In genomic region chr6:54132587-54132986, GRCh38 we compare ENCODE assay signal across 23 cellular contexts. TPM values are rescaled to one million over a fixed set of nuclear protein-coding genes. Genes with fewer than 3 reads are reported as not detected.
DNase-seq lines count a peak whose midpoint lies in the region; ATAC-seq, FAIRE-seq and TF ChIP-seq lines count a peak whose summit lies in the region.
"Had no signal": no experiment of that assay in that cellular context is flagged by ENCODE, and none has a peak within 500 bp of the region (broad histone marks: within the 10 kb centered on the region; RNA-seq: fewer than 3 reads in every experiment).

No MANE protein-coding gene starts in this region.

- POLR2A ChIA-PET in activated CD4-positive, alpha-beta memory T cell treated with anti-CD3 and anti-CD28 coated beads for 36 hours (lab: Charles Lee): no interaction called here

- DNase-seq in left ventricle myocardium inferior: no peak
- DNase-seq in Right ventricle myocardium superior: no peak
- no peak for DNase-seq in bronchial epithelial cell (ENCODE audit: low read depth)
- no peak for DNase-seq in activated CD4-positive, alpha-beta memory T cell treated with anti-CD3 and anti-CD28 coated beads for 36 hours
- no peak for DNase-seq in kidney
- no peak for DNase-seq in esophagus muscularis mucosa (ENCODE audit: extremely low spot score)
- DNase-seq: AML-193; Caco-2; CD4-positive, alpha-beta T cell; H7; HFFc6 had no signal

- H3K27me3 ChIP-seq in left ventricle myocardium inferior (ENCODE audit: low read depth) (no peaks in the 10 kb centered on the region), bronchial epithelial cell (ENCODE audit: control insufficient read depth, insufficient read depth, low read length) (no peaks in the 10 kb centered on the region), esophagus muscularis mucosa (no peaks in the 10 kb centered on the region)

- no peaks in the 10 kb centered on the region for H3K36me3 Mint-ChIP-seq in activated CD4-positive, alpha-beta memory T cell treated with anti-CD3 and anti-CD28 coated beads for 36 hours

- H3K9me3 Mint-ChIP-seq in activated CD4-positive, alpha-beta memory T cell treated with anti-CD3 and anti-CD28 coated beads for 36 hours: no peaks in the 10 kb centered on the region
- H3K9me3 Mint-ChIP-seq: CD4-positive, alpha-beta T cell; GM23338; HFFc6 had no signal

- H3K4me3 Mint-ChIP-seq in activated CD4-positive, alpha-beta memory T cell treated with anti-CD3 and anti-CD28 coated beads for 36 hours: no peak overlapping the region
- H3K4me3 Mint-ChIP-seq: CD4-positive, alpha-beta T cell; GM23338; HFFc6 had no signal

- H3K9me3 ChIP-seq in left ventricle myocardium inferior (replicated peaks): no peaks in the 10 kb centered on the region
- H3K9me3 ChIP-seq in kidney (ENCODE audit: control insufficient read depth in 1 of 2, low read length in 2 of 2): no peaks in the 10 kb centered on the region
- no peaks in the 10 kb centered on the region for H3K9me3 ChIP-seq in esophagus muscularis mucosa
- H3K9me3 ChIP-seq: A549, Caco-2 had no signal

- H3K4me1 ChIP-seq in left ventricle myocardium inferior (peaks cover 91% of the 10 kb centered on the region), kidney (ENCODE audit: control insufficient read depth in 1 of 2, insufficient read depth in 1 of 2, low read depth in 1 of 2, low read length in 2 of 2) (no peaks in the 10 kb centered on the region), esophagus muscularis mucosa (peaks cover 2 to 18% (median 11%) of the 10 kb centered on the region in 4 donors)

- no peak for TF ChIP-seq CTCF in left ventricle myocardium inferior (IDR thresholded peaks at IDR 0.05; ENCODE audit: borderline replicate concordance)
- TF ChIP-seq CTCF in bronchial epithelial cell (IDR thresholded peaks at IDR 0.05; ENCODE audit: insufficient read depth, low read length, severe bottlenecking): no peak
- TF ChIP-seq CTCF in kidney (IDR thresholded peaks at IDR 0.05; ENCODE audit: borderline replicate concordance, extremely low read depth, insufficient read depth): no peak
- TF ChIP-seq CTCF in esophagus muscularis mucosa (IDR thresholded peaks at IDR 0.05): no peak

- WGBS in esophagus muscularis mucosa: 82% methylated on average over 2 of the region's 2 CpGs

- H3K9ac ChIP-seq in kidney (ENCODE audit: low read length in 2 of 2): no peak overlapping the region

- no peaks in the 10 kb centered on the region for H3K4me1 Mint-ChIP-seq in activated CD4-positive, alpha-beta memory T cell treated with anti-CD3 and anti-CD28 coated beads for 36 hours (ENCODE audit: low read depth)
- H3K4me1 Mint-ChIP-seq: GM23338 had no signal

- peak; percentile 84 for FAIRE-seq in bronchial epithelial cell (lab: Jason Lieb, UNC)
- no peak for FAIRE-seq in kidney (lab: Jason Lieb, UNC)
- FAIRE-seq: A549, D721Med, G401.6, K562 had no signal

- H3K27me3 Mint-ChIP-seq in activated CD4-positive, alpha-beta memory T cell treated with anti-CD3 and anti-CD28 coated beads for 36 hours: no peaks in the 10 kb centered on the region
- H3K27me3 Mint-ChIP-seq: CD4-positive, alpha-beta T cell had no signal

- H3K4me3 ChIP-seq in left ventricle myocardium inferior (no peak overlapping the region), bronchial epithelial cell (ENCODE audit: low read depth, low read length) (no peak overlapping the region), kidney (ENCODE audit: low read length in 2 of 2) (no peak overlapping the region), esophagus muscularis mucosa (no peak overlapping the region)
- H3K4me3 ChIP-seq: A549, GM23338, K562 had no signal

- H3K36me3 ChIP-seq in left ventricle myocardium inferior (no peaks in the 10 kb centered on the region), bronchial epithelial cell (ENCODE audit: control insufficient read depth, insufficient read depth, low read length) (no peaks in the 10 kb centered on the region), kidney (ENCODE audit: control insufficient read depth in 1 of 2, insufficient read depth in 2 of 2, low read length in 2 of 2) (no peaks in the 10 kb centered on the region), esophagus muscularis mucosa (peaks cover 0 to 9% (median 0%) of the 10 kb centered on the region in 4 donors)

- ATAC-seq in Right ventricle myocardium superior (ENCODE audit: poor library complexity) (no peak), HG02870 (IDR thresholded peaks at IDR 0.05; ENCODE audit: unreplicated experiment) (peak; percentile 53)
- ATAC-seq: A549, GM23338, HCT116, K562 had no signal

- no peak for TF ChIP-seq POLR2A in esophagus muscularis mucosa (IDR thresholded peaks at IDR 0.05; ENCODE audit: low read depth)

- CTCF ChIA-PET in activated CD4-positive, alpha-beta memory T cell treated with anti-CD3 and anti-CD28 coated beads for 36 hours (lab: Charles Lee): no interaction called here

- no peak overlapping the region for H3K27ac Mint-ChIP-seq in activated CD4-positive, alpha-beta memory T cell treated with anti-CD3 and anti-CD28 coated beads for 36 hours
- H3K27ac Mint-ChIP-seq: CD4-positive, alpha-beta T cell; GM23338; HFFc6 had no signal

- intact Hi-C loops in left ventricle myocardium inferior (cut with micrococcal nuclease) (no loop called here), Right ventricle myocardium superior (cut with DNase I) (no loop called here), kidney (cut with DNase I) (no loop called here), esophagus muscularis mucosa (cut with DNase I) (no loop called here)
- intact Hi-C loops in activated CD4-positive, alpha-beta memory T cell treated with anti-CD3 and anti-CD28 coated beads for 36 hours (cut with micrococcal nuclease): no loop called here

- no peak for TF ChIP-seq EP300 in esophagus muscularis mucosa (IDR thresholded peaks at IDR 0.05)

- peak overlapping the region; percentile 16 for H3K27ac ChIP-seq in left ventricle myocardium inferior (replicated peaks)
- H3K27ac ChIP-seq in kidney (ENCODE audit: low read depth in 2 of 2, low read length in 2 of 2): no peak overlapping the region
- no peak overlapping the region for H3K27ac ChIP-seq in esophagus muscularis mucosa (replicated peaks in 1 of 4)
- H3K27ac ChIP-seq: 22Rv1, A549, C4-2B, HL-60 had no signal

RNA-seq across cellular contexts. Expression of gene MLIP, which starts 21.3 kb away (rescaled TPM):
- total RNA-seq in left ventricle myocardium inferior (397 TPM), Right ventricle myocardium superior (403 TPM), bronchial epithelial cell (0.53 and 9.3 TPM in 2 replicates), kidney (2.4 TPM), esophagus muscularis mucosa (1 to 10 TPM in 2 of 4 donors, under 1 TPM in 2; 0.42 to 3.5 (median 1.2) TPM)
- not detected for total RNA-seq in activated CD4-positive, alpha-beta memory T cell treated with anti-CD3 and anti-CD28 coated beads for 36 hours
- 1.7 TPM for polyA plus RNA-seq in kidney (ENCODE audit: insufficient read depth, low read depth, low replicate concordance)
- total RNA-seq: CD4-positive, alpha-beta T cell; GM23338; H7; HFFc6; HT1080; K562 had no signal
- polyA plus RNA-seq: BJ, GM23338, K562 had no signal

Comparison
In these comparisons a context has a peak if more than half of its experiments do, and no peak if none do; other contexts are left out.
1. RNA of gene MLIP, which starts 21.3 kb away (total RNA-seq): 403 TPM in Right ventricle myocardium superior (single experiment) and 397 TPM in left ventricle myocardium inferior (single experiment); 2.4 TPM in kidney (single experiment), 0.42 to 3.5 TPM in esophagus muscularis mucosa, 0.53 to 9.3 TPM in bronchial epithelial cell and not detected in activated CD4-positive, alpha-beta memory T cell treated with anti-CD3 and anti-CD28 coated beads for 36 hours; every median in the first group is over 10 times any median in the second.